1 cellular context compared by ENCODE assay signal in the genomic region with DNA sequence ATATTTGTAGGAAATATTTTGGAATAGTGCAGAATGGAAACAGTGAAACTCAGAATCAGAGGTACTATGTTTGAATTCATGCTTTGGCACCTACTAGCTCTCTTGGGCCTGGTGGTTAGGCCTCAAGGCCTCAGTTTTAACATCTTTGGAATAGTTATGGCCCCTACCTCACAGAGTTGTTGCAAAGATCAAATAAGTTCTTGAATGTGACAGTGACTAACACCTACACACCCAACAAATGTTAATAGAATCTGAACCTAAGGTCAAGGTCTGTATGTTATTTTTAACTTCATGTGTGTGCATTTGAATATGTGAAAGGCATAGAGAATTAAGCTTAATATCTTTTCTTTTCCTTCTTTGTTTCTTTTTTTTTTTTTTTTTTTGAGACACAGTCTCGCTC.
A peak's percentile ranks its signal among the peaks of the same experiment; 100 is the strongest.
TF ChIP-seq lines count a peak whose summit lies in the region.

No MANE protein-coding gene starts in this region.

TF ChIP-seq in HepG2, 621 proteins besides CTCF, POLR2A, EP300 and RAD21 (continued from another document and continues in another):
- TF ChIP-seq, protein P1, sequence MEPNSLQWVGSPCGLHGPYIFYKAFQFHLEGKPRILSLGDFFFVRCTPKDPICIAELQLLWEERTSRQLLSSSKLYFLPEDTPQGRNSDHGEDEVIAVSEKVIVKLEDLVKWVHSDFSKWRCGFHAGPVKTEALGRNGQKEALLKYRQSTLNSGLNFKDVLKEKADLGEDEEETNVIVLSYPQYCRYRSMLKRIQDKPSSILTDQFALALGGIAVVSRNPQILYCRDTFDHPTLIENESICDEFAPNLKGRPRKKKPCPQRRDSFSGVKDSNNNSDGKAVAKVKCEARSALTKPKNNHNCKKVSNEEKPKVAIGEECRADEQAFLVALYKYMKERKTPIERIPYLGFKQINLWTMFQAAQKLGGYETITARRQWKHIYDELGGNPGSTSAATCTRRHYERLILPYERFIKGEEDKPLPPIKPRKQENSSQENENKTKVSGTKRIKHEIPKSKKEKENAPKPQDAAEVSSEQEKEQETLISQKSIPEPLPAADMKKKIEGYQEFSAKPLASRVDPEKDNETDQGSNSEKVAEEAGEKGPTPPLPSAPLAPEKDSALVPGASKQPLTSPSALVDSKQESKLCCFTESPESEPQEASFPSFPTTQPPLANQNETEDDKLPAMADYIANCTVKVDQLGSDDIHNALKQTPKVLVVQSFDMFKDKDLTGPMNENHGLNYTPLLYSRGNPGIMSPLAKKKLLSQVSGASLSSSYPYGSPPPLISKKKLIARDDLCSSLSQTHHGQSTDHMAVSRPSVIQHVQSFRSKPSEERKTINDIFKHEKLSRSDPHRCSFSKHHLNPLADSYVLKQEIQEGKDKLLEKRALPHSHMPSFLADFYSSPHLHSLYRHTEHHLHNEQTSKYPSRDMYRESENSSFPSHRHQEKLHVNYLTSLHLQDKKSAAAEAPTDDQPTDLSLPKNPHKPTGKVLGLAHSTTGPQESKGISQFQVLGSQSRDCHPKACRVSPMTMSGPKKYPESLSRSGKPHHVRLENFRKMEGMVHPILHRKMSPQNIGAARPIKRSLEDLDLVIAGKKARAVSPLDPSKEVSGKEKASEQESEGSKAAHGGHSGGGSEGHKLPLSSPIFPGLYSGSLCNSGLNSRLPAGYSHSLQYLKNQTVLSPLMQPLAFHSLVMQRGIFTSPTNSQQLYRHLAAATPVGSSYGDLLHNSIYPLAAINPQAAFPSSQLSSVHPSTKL (CRISPR knock-in tag; IDR thresholded peaks at IDR 0.05): peak; percentile 79
- TF ChIP-seq HNRNPLL (IDR thresholded peaks at IDR 0.05; ENCODE audit: low read depth, low read length, poor library complexity, severe bottlenecking) (no peak), NFE2 (CRISPR knock-in tag; IDR thresholded peaks at IDR 0.05) (no peak), SNRNP70 (IDR thresholded peaks at IDR 0.05; ENCODE audit: low read depth, low read length) (no peak), RELA (CRISPR knock-in tag; IDR thresholded peaks at IDR 0.05) (no peak), PHF21A (CRISPR knock-in tag; IDR thresholded peaks at IDR 0.05) (no peak), SP5 (CRISPR knock-in tag; IDR thresholded peaks at IDR 0.05; ENCODE audit: borderline replicate concordance, low read depth) (no peak), ZNF773 (CRISPR knock-in tag; IDR thresholded peaks at IDR 0.05; ENCODE audit: borderline replicate concordance) (no peak), ZFY (CRISPR knock-in tag; IDR thresholded peaks at IDR 0.05) (peak; percentile 43; the same call in 1 of the 2 replicates), ZNF891 (CRISPR knock-in tag; IDR thresholded peaks at IDR 0.05) (no peak), NCOA5 (CRISPR knock-in tag; IDR thresholded peaks at IDR 0.05) (no peak), HMG20B (CRISPR knock-in tag; conservative IDR thresholded peaks at IDR 0.05) (no peak), ZNF614 (CRISPR knock-in tag; IDR thresholded peaks at IDR 0.05; ENCODE audit: borderline replicate concordance) (no peak), ZNF569 (CRISPR knock-in tag; IDR thresholded peaks at IDR 0.05; ENCODE audit: borderline replicate concordance) (no peak), DNMT1 (CRISPR knock-in tag; IDR thresholded peaks at IDR 0.05) (no peak)
- TF ChIP-seq, protein P2, sequence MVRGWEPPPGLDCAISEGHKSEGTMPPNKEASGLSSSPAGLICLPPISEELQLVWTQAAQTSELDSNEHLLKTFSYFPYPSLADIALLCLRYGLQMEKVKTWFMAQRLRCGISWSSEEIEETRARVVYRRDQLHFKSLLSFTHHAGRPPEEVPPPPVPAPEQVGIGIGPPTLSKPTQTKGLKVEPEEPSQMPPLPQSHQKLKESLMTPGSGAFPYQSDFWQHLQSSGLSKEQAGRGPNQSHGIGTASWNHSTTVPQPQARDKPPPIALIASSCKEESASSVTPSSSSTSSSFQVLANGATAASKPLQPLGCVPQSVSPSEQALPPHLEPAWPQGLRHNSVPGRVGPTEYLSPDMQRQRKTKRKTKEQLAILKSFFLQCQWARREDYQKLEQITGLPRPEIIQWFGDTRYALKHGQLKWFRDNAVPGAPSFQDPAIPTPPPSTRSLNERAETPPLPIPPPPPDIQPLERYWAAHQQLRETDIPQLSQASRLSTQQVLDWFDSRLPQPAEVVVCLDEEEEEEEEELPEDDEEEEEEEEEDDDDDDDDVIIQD (CRISPR knock-in tag; IDR thresholded peaks at IDR 0.05; ENCODE audit: low read depth): peak; percentile 39; the same call in 1 of the 2 replicates
- TF ChIP-seq, protein P3, sequence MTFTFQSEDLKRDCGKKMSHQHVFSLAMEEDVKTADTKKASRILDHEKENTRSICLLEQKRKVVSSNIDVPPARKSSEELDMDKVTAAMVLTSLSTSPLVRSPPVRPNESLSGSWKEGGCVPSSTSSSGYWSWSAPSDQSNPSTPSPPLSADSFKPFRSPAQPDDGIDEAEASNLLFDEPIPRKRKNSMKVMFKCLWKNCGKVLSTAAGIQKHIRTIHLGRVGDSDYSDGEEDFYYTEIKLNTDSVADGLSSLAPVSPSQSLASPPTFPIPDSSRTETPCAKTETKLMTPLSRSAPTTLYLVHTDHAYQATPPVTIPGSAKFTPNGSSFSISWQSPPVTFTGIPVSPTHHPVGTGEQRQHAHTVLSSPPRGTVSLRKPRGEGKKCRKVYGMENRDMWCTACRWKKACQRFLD (CRISPR knock-in tag; IDR thresholded peaks at IDR 0.05; ENCODE audit: borderline replicate concordance): no peak
- TF ChIP-seq, protein P4, sequence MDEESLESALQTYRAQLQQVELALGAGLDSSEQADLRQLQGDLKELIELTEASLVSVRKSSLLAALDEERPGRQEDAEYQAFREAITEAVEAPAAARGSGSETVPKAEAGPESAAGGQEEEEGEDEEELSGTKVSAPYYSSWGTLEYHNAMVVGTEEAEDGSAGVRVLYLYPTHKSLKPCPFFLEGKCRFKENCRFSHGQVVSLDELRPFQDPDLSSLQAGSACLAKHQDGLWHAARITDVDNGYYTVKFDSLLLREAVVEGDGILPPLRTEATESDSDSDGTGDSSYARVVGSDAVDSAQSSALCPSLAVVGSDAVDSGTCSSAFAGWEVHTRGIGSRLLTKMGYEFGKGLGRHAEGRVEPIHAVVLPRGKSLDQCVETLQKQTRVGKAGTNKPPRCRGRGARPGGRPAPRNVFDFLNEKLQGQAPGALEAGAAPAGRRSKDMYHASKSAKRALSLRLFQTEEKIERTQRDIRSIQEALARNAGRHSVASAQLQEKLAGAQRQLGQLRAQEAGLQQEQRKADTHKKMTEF (CRISPR knock-in tag; IDR thresholded peaks at IDR 0.05): no peak
- TF ChIP-seq, protein P5, sequence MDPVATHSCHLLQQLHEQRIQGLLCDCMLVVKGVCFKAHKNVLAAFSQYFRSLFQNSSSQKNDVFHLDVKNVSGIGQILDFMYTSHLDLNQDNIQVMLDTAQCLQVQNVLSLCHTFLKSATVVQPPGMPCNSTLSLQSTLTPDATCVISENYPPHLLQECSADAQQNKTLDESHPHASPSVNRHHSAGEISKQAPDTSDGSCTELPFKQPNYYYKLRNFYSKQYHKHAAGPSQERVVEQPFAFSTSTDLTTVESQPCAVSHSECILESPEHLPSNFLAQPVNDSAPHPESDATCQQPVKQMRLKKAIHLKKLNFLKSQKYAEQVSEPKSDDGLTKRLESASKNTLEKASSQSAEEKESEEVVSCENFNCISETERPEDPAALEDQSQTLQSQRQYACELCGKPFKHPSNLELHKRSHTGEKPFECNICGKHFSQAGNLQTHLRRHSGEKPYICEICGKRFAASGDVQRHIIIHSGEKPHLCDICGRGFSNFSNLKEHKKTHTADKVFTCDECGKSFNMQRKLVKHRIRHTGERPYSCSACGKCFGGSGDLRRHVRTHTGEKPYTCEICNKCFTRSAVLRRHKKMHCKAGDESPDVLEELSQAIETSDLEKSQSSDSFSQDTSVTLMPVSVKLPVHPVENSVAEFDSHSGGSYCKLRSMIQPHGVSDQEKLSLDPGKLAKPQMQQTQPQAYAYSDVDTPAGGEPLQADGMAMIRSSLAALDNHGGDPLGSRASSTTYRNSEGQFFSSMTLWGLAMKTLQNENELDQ (CRISPR knock-in tag; IDR thresholded peaks at IDR 0.05; ENCODE audit: borderline replicate concordance): no peak
- TF ChIP-seq, protein P6, sequence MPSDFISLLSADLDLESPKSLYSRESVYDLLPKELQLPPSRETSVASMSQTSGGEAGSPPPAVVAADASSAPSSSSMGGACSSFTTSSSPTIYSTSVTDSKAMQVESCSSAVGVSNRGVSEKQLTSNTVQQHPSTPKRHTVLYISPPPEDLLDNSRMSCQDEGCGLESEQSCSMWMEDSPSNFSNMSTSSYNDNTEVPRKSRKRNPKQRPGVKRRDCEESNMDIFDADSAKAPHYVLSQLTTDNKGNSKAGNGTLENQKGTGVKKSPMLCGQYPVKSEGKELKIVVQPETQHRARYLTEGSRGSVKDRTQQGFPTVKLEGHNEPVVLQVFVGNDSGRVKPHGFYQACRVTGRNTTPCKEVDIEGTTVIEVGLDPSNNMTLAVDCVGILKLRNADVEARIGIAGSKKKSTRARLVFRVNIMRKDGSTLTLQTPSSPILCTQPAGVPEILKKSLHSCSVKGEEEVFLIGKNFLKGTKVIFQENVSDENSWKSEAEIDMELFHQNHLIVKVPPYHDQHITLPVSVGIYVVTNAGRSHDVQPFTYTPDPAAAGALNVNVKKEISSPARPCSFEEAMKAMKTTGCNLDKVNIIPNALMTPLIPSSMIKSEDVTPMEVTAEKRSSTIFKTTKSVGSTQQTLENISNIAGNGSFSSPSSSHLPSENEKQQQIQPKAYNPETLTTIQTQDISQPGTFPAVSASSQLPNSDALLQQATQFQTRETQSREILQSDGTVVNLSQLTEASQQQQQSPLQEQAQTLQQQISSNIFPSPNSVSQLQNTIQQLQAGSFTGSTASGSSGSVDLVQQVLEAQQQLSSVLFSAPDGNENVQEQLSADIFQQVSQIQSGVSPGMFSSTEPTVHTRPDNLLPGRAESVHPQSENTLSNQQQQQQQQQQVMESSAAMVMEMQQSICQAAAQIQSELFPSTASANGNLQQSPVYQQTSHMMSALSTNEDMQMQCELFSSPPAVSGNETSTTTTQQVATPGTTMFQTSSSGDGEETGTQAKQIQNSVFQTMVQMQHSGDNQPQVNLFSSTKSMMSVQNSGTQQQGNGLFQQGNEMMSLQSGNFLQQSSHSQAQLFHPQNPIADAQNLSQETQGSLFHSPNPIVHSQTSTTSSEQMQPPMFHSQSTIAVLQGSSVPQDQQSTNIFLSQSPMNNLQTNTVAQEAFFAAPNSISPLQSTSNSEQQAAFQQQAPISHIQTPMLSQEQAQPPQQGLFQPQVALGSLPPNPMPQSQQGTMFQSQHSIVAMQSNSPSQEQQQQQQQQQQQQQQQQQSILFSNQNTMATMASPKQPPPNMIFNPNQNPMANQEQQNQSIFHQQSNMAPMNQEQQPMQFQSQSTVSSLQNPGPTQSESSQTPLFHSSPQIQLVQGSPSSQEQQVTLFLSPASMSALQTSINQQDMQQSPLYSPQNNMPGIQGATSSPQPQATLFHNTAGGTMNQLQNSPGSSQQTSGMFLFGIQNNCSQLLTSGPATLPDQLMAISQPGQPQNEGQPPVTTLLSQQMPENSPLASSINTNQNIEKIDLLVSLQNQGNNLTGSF (CRISPR knock-in tag; IDR thresholded peaks at IDR 0.05): no peak
- TF ChIP-seq, protein P7, sequence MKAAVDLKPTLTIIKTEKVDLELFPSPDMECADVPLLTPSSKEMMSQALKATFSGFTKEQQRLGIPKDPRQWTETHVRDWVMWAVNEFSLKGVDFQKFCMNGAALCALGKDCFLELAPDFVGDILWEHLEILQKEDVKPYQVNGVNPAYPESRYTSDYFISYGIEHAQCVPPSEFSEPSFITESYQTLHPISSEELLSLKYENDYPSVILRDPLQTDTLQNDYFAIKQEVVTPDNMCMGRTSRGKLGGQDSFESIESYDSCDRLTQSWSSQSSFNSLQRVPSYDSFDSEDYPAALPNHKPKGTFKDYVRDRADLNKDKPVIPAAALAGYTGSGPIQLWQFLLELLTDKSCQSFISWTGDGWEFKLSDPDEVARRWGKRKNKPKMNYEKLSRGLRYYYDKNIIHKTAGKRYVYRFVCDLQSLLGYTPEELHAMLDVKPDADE (CRISPR knock-in tag; IDR thresholded peaks at IDR 0.05): no peak
- TF ChIP-seq, protein P8, sequence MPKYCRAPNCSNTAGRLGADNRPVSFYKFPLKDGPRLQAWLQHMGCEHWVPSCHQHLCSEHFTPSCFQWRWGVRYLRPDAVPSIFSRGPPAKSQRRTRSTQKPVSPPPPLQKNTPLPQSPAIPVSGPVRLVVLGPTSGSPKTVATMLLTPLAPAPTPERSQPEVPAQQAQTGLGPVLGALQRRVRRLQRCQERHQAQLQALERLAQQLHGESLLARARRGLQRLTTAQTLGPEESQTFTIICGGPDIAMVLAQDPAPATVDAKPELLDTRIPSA (CRISPR knock-in tag; IDR thresholded peaks at IDR 0.05; ENCODE audit: borderline replicate concordance): no peak
- TF ChIP-seq, protein P9, sequence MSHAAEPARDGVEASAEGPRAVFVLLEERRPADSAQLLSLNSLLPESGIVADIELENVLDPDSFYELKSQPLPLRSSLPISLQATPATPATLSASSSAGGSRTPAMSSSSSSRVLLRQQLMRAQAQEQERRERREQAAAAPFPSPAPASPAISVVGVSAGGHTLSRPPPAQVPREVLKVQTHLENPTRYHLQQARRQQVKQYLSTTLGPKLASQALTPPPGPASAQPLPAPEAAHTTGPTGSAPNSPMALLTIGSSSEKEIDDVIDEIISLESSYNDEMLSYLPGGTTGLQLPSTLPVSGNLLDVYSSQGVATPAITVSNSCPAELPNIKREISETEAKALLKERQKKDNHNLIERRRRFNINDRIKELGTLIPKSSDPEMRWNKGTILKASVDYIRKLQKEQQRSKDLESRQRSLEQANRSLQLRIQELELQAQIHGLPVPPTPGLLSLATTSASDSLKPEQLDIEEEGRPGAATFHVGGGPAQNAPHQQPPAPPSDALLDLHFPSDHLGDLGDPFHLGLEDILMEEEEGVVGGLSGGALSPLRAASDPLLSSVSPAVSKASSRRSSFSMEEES (CRISPR knock-in tag; IDR thresholded peaks at IDR 0.05): no peak
